Comparison of ENCODE assay signal across 8 cellular contexts in genomic region chr1:197526736-197527371, GRCh38.
DNase-seq lines count a peak whose midpoint lies in the region; ATAC-seq and TF ChIP-seq lines count a peak whose summit lies in the region.

No MANE protein-coding gene starts in this region.

- no peaks in the 10 kb centered on the region for H3K36me3 Mint-ChIP-seq in naive B cell

- TF ChIP-seq CTCF in AG09319 (IDR thresholded peaks at IDR 0.05; ENCODE audit: low read depth, low read length) (peak; percentile 44), cardiac fibroblast (IDR thresholded peaks at IDR 0.05; ENCODE audit: low read depth, low read length) (peak; percentile 49)

- no peaks in the 10 kb centered on the region for H3K4me1 Mint-ChIP-seq in naive B cell

- peak; percentile 46 for ATAC-seq in GM18870 (IDR thresholded peaks at IDR 0.05; ENCODE audit: unreplicated experiment)
- ATAC-seq in naive B cell (ENCODE audit: low read depth in 2 of 2), result no peak
- no peak for ATAC-seq in GM21528 (IDR thresholded peaks at IDR 0.05; ENCODE audit: low FRiP score, unreplicated experiment)

- H3K27ac Mint-ChIP-seq in naive B cell, result no peak overlapping the region

- no peaks in the 10 kb centered on the region for H3K27me3 Mint-ChIP-seq in naive B cell

- H3K4me3 ChIP-seq in cardiac fibroblast (replicated peaks in 1 of 2; ENCODE audit: low read depth in 2 of 2, low read length in 2 of 2), result no peak overlapping the region

- no peak overlapping the region for H3K4me3 Mint-ChIP-seq in naive B cell

- H3K9me3 Mint-ChIP-seq in naive B cell, result no peaks in the 10 kb centered on the region

- DNase-seq in AG09319 (ENCODE audit: extremely low read depth, low read depth), result no peak
- DNase-seq in NCI-H2196 (lab: John Stamatoyannopoulos, UW; ENCODE audit: unreplicated experiment), result peak; percentile 58
- DNase-seq in cardiac fibroblast (ENCODE audit: low read depth in 2 of 2), result peak; percentile 60
- peak; percentile 23 for DNase-seq in naive B cell
- no peak for DNase-seq in nucleus accumbens (lab: John Stamatoyannopoulos, UW)
- no peak for DNase-seq in stimulated activated CD4-positive, alpha-beta T cell treated with anti-CD3 and anti-CD28 coated beads, Interleukin-1b, Interleukin-23, amount 100 ng/mL, for 48 hours

Comparison
In these comparisons a context has a peak if more than half of its experiments do, and no peak if none do; other contexts are left out.
1. DNase-seq: peak in NCI-H2196 (single experiment), cardiac fibroblast (2 of 2) and naive B cell (single experiment); none in AG09319 (single experiment), nucleus accumbens (0 of 56) and stimulated activated CD4-positive, alpha-beta T cell treated with anti-CD3 and anti-CD28 coated beads, Interleukin-1b, Interleukin-23, amount 100 ng/mL, for 48 hours (single experiment).